1 cellular context compared by ENCODE assay signal in the genomic region with DNA sequence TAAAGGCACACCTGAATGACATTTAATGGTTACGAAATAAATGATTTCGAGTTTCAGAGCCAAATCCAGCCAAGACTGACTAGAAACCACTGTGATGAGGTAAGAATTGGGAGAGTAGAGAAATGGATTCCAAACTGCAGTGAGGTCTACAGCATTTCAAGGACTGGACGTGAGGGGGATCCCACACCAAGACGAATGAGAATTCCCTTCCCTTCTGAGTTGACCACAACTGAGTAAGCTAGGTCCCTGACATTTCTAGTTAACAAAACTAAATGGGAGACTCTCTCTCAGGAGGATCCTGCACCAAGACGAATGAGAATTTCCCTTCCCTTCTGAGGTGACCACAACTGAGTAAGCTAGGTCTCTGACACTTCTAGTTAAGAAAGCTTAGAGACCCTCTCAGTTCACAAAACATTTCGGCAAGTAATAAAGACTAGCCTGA.
TF ChIP-seq lines count a peak whose summit lies in the region.

No MANE protein-coding gene starts in this region.

TF ChIP-seq in WTC11, 78 proteins besides CTCF, POLR2A, EP300 and RAD21 (continued from another document):
- TF ChIP-seq ERG (CRISPR knock-in tag; IDR thresholded peaks at IDR 0.05) (no peak), ETV6 (CRISPR knock-in tag; IDR thresholded peaks at IDR 0.05) (no peak)
